In the genomic region with DNA sequence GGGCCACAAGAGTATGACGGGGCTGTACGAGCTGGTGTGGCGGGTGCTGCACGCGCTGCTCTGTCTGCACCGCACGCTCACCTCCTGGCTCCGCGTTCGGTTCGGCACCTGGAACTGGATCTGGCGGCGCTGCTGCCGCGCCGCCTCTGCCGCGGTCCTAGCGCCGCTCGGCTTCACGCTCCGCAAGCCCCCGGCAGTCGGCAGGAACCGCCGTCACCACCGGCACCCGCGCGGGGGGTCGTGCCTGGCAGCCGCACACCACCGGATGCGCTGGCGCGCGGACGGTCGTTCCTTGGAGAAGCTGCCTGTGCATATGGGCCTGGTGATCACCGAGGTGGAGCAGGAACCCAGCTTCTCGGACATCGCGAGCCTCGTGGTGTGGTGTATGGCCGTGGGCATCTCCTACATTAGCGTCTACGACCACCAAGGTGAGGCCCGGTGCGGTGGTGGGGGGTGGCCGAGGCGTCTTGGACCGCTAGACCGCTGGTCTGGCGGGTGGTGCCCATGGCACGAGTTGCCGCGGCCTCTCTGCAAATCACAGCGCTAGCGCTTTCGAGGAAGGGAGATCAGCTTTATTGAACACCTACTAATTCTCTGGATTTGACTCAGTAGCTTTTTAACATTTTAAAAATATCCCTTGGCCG, we compare ENCODE assay signal across 8 cellular contexts. TPM values are rescaled to one million over a fixed set of nuclear protein-coding genes. Genes with fewer than 3 reads are reported as not detected.
DNase-seq lines count a peak whose midpoint lies in the region; ATAC-seq and TF ChIP-seq lines count a peak whose summit lies in the region.
"Not testable (repeated sequence)": the region's sequence is repeated elsewhere in the genome, so short reads cannot be mapped to it uniquely, and the experiment has no call there.

No MANE protein-coding gene starts in this region.

- peak; percentile 21 for DNase-seq in GM03348 (ENCODE audit: low spot score)
- DNase-seq in astrocyte of the spinal cord (ENCODE audit: low read depth, low spot score); Right ventricle myocardium superior; suprapubic skin (ENCODE audit: low spot score in 2 of 2): not testable (repeated sequence)
- peak in 4 of 10 donors; percentile 6 to 29 (median 10) for DNase-seq in naive thymus-derived CD8-positive, alpha-beta T cell

- peaks cover 38% of the 10 kb centered on the region for H3K4me1 Mint-ChIP-seq in T-helper 1 cell treated with Interleukin-12 subunit alpha and Interleukin-12 subunit beta and Interleukin-4 antibody, amounts not matched to agents 30 μg/mL and 1 μg/mL, for 36 hours (ENCODE audit: low read depth)
- peaks cover 35 to 58% (median 55%) of the 10 kb centered on the region in 4 donors for H3K4me1 Mint-ChIP-seq in naive thymus-derived CD8-positive, alpha-beta T cell

- peak; percentile 23 for ATAC-seq in GM21737 (IDR thresholded peaks at IDR 0.05; ENCODE audit: unreplicated experiment)
- ATAC-seq in HG03442 (IDR thresholded peaks at IDR 0.05; ENCODE audit: unreplicated experiment) = peak; percentile 19
- peak; percentile 75 for ATAC-seq in Right ventricle myocardium superior (ENCODE audit: poor library complexity)
- ATAC-seq in naive thymus-derived CD8-positive, alpha-beta T cell = peak; percentile 58 to 61

- WGBS in suprapubic skin = 0% methylated on average over 11 of the region's 62 CpGs

- H3K4me3 ChIP-seq in astrocyte of the spinal cord (ENCODE audit: low read depth, low read length) (peak overlapping the region; percentile 89), suprapubic skin (peak overlapping the region; percentile 77)

- not testable (repeated sequence) for TF ChIP-seq EP300 in suprapubic skin (IDR thresholded peaks at IDR 0.05)

- H3K36me3 ChIP-seq in suprapubic skin = not testable (repeated sequence)

- H3K27ac Mint-ChIP-seq in T-helper 1 cell treated with Interleukin-12 subunit alpha and Interleukin-12 subunit beta and Interleukin-4 antibody, amounts not matched to agents 30 μg/mL and 1 μg/mL, for 36 hours = peak overlapping the region; percentile 95
- H3K27ac Mint-ChIP-seq in naive thymus-derived CD8-positive, alpha-beta T cell = peak overlapping the region; percentile 89 to 98 (median 95)

- intact Hi-C loops in Right ventricle myocardium superior (cut with DNase I) = not testable (repeated sequence)

- not testable (repeated sequence) for TF ChIP-seq POLR2A in suprapubic skin (IDR thresholded peaks at IDR 0.05)

- peak overlapping the region; percentile 81 for H3K27ac ChIP-seq in suprapubic skin

- peak overlapping the region; percentile 90 for H3K4me3 Mint-ChIP-seq in T-helper 1 cell treated with Interleukin-12 subunit alpha and Interleukin-12 subunit beta and Interleukin-4 antibody, amounts not matched to agents 30 μg/mL and 1 μg/mL, for 36 hours
- peak overlapping the region; percentile 86 to 97 (median 92) for H3K4me3 Mint-ChIP-seq in naive thymus-derived CD8-positive, alpha-beta T cell

- POLR2A ChIA-PET in naive thymus-derived CD8-positive, alpha-beta T cell (lab: Charles Lee) = interaction anchor here (0.6 to 1.3 kb wide), 2 partner anchors 11 to 73 kb away, joined by 3 to 4 read pairs; partner anchors contain the start of gene GOPC

- H3K27me3 ChIP-seq in suprapubic skin = not testable (repeated sequence)

- H3K9me3 Mint-ChIP-seq in T-helper 1 cell treated with Interleukin-12 subunit alpha and Interleukin-12 subunit beta and Interleukin-4 antibody, amounts not matched to agents 30 μg/mL and 1 μg/mL, for 36 hours; naive thymus-derived CD8-positive, alpha-beta T cell: not testable (repeated sequence)

- H3K4me1 ChIP-seq in suprapubic skin = peaks cover 48% of the 10 kb centered on the region

- not testable (repeated sequence) for H3K9me3 ChIP-seq in suprapubic skin

- peaks cover 21% of the 10 kb centered on the region for H3K36me3 Mint-ChIP-seq in T-helper 1 cell treated with Interleukin-12 subunit alpha and Interleukin-12 subunit beta and Interleukin-4 antibody, amounts not matched to agents 30 μg/mL and 1 μg/mL, for 36 hours (ENCODE audit: low read depth)
- peaks cover 12 to 19% (median 15%) of the 10 kb centered on the region in 3 donors for H3K36me3 Mint-ChIP-seq in naive thymus-derived CD8-positive, alpha-beta T cell

- in situ Hi-C loops in astrocyte of the spinal cord (cut with HindIII; ENCODE audit: low sequenced_read_pairs) = not testable (repeated sequence)

- not testable (repeated sequence) for TF ChIP-seq CTCF in astrocyte of the spinal cord (IDR thresholded peaks at IDR 0.05; ENCODE audit: low read depth, low read length); suprapubic skin (IDR thresholded peaks at IDR 0.05)

- not testable (repeated sequence) for H3K27me3 Mint-ChIP-seq in T-helper 1 cell treated with Interleukin-12 subunit alpha and Interleukin-12 subunit beta and Interleukin-4 antibody, amounts not matched to agents 30 μg/mL and 1 μg/mL, for 36 hours (ENCODE audit: low read depth); naive thymus-derived CD8-positive, alpha-beta T cell

RNA-seq across cellular contexts. Expression of gene NUS1, which starts 0.5 kb away (rescaled TPM):
- total RNA-seq in Right ventricle myocardium superior = 13.3 TPM
- total RNA-seq in naive thymus-derived CD8-positive, alpha-beta T cell = 10 to 100 TPM; 34.3 to 34.6 TPM
- 10 to 100 TPM; 13.1 to 18.4 (median 15.7) TPM for polyA plus RNA-seq in naive thymus-derived CD8-positive, alpha-beta T cell
- total RNA-seq in suprapubic skin = 10 to 100 TPM; 13.5 to 17.9 (median 15.2) TPM

Comparison
In these comparisons a context has a peak if more than half of its experiments do, and no peak if none do; other contexts are left out.
1. ATAC-seq: peak in every context shown above with its lines; median percentile 75 in Right ventricle myocardium superior; 60 in naive thymus-derived CD8-positive, alpha-beta T cell; 23 in GM21737; 19 in HG03442.